Comparison of ENCODE assay signal across 8 cellular contexts in the genomic region with DNA sequence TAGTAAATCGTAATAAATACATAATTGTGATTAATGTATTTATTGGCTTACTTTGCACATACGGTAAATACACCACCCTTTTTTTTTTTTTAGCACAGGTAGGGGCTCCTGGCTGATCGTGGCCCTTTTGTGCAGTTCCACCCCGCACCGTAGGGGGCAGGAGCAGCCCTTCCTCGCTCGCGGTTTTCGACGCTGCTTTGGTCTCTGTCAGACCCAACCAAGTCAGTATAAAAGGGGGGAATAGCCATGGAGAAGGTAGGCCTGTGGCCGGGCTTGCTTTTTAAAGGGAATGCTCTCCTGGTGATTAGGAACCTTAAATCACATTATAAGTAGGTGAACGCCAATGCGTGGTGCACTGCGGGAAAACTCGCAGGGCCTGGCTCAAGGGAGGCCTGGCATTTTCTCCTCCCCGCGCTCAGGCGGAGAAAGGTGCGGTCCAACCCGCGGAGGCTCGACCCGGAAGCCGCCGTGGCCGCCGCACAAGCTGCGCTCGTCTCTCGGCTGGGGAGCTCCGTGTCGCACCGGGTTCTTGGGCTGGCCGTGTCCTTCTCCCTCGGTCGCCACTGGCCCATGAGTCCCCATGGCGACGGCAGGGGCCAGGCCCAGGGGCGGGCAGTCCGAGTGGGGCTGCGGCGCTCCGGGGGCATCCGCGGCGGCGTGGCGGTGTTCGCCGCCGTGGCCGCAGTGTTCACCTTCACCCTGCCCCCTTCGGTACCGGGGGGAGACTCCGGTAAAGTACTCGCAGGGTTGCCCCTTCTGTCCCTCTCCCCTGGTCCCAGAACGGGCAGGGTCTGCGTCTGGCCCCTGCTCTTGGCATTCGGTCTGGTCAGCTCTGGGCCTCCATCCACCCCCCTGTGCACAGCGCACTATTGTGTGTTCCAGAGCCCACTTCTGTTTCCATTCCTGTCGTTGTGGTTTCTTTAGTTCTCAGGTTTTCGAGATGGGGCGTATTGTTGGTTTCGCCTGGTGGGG. TPM values are rescaled to one million over a fixed set of nuclear protein-coding genes. Genes with fewer than 3 reads are reported as not detected.
DNase-seq lines count a peak whose midpoint lies in the region; ATAC-seq, FAIRE-seq and TF ChIP-seq lines count a peak whose summit lies in the region.

A gene (plus strand): TSS at position 454 of the 972 bp plus-strand sequence. CDS start 117 bp downstream, at position 571.

- no peaks in the 10 kb centered on the region for H3K36me3 ChIP-seq in bronchial epithelial cell (ENCODE audit: control insufficient read depth, insufficient read depth, low read length)

- peak; percentile 94 for DNase-seq in AG08396 (ENCODE audit: low spot score)
- peak; percentile 78 for DNase-seq in NCI-H2196 treated with DMSO at 0.1 percent for 48 hours (lab: John Stamatoyannopoulos, UW; ENCODE audit: unreplicated experiment)
- DNase-seq in bronchial epithelial cell (ENCODE audit: low read depth), result peak; percentile 79
- peak; percentile 88 to 91 (median 91) for DNase-seq in immature natural killer cell
- DNase-seq in smooth muscle cell of the brain vasculature (ENCODE audit: low read depth, low spot score), result peak; percentile 71

- H3K9me3 Mint-ChIP-seq in immature natural killer cell, result no peaks in the 10 kb centered on the region

- no peak for FAIRE-seq in bronchial epithelial cell (lab: Jason Lieb, UNC)

- H3K4me3 ChIP-seq in WI38 (ENCODE audit: low read depth, low read length) (peak within 1 kb of the TSS; percentile 85), bronchial epithelial cell (ENCODE audit: low read depth, low read length) (peak within 1 kb of the TSS; percentile 99)

- peak within 1 kb of the TSS; percentile 87 to 96 (median 96) for H3K4me3 Mint-ChIP-seq in immature natural killer cell

- ATAC-seq in GM18873 (IDR thresholded peaks at IDR 0.05; ENCODE audit: low FRiP score, unreplicated experiment) (peak; percentile 85), HG03139 (IDR thresholded peaks at IDR 0.05; ENCODE audit: unreplicated experiment) (peak; percentile 88)

- H3K4me1 Mint-ChIP-seq in immature natural killer cell, result peaks cover 37 to 48% of the 10 kb centered on the region in 2 donors

- no peaks in the 10 kb centered on the region for H3K27me3 ChIP-seq in bronchial epithelial cell (ENCODE audit: control insufficient read depth, insufficient read depth, low read length)

- TF ChIP-seq CTCF in WI38 (IDR thresholded peaks at IDR 0.05; ENCODE audit: low read depth, low read length) (peak; percentile 96), bronchial epithelial cell (IDR thresholded peaks at IDR 0.05; ENCODE audit: insufficient read depth, low read length, severe bottlenecking) (peak; percentile 86)

- H3K27ac Mint-ChIP-seq in immature natural killer cell, result peak within 1 kb of the TSS; percentile 87 to 97 (median 95)

- H3K36me3 Mint-ChIP-seq in immature natural killer cell, result no peaks in the 10 kb centered on the region

- H3K27me3 Mint-ChIP-seq in immature natural killer cell (ENCODE audit: low read depth in 3 of 3), result peaks cover 8 to 14% (median 11%) of the 10 kb centered on the region in 3 donors

RNA-seq across cellular contexts. Expression of the gene that starts here (rescaled TPM):
- 19.5 and 21.5 TPM in 2 replicates for total RNA-seq in bronchial epithelial cell
- 10 to 100 TPM in 2 of 3 donors, 1 to 10 TPM in 1; 6.8 to 17.0 (median 10.5) TPM for polyA plus RNA-seq in immature natural killer cell

Comparison
In these comparisons a context has a peak if more than half of its experiments do, and no peak if none do; other contexts are left out.
1. Peak in every context shown above with its lines: DNase-seq, ATAC-seq and H3K4me3 ChIP-seq.